In the genomic region with DNA sequence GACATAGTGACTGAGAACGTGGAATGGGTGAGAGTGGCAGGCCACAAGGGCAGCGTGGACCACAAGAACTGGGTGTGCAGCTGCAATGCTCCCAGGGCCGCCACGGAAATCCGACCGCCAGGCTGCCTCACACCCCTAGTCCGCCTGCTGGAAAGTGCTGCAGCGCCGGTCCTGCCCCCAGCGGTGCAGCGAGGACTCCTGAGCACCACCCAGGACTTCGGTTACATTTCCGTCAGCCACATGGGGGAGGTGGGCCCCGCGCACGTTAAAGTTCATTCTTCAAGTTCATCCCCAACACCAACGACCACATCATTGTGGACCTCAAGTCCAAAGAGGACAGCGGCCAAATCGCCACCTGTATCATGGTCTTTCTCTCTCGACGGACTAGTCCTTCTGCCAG, we compare ENCODE assay signal across 37 cellular contexts.
"Had no signal": no experiment of that assay in that cellular context is flagged by ENCODE, and none has a peak within 500 bp of the region (broad histone marks: within the 10 kb centered on the region; RNA-seq: fewer than 3 reads in every experiment).

No MANE protein-coding gene starts in this region.

- H3K27me3 Mint-ChIP-seq: activated CD4-positive, alpha-beta memory T cell treated with anti-CD3 and anti-CD28 coated beads, Interleukin-2, amount 10 ng/mL, durations not matched to agents 7 days and 5 days; activated CD4-positive, alpha-beta T cell treated with anti-CD3 and anti-CD28 coated beads for 36 hours; activated CD4-positive, alpha-beta T cell treated with anti-CD3 and anti-CD28 coated beads, Interleukin-2, amount 10 ng/mL, durations not matched to agents 7 days and 5 days; activated CD8-positive, alpha-beta memory T cell treated with anti-CD3 and anti-CD28 coated beads, Interleukin-2, amount 10 ng/mL, durations not matched to agents 7 days and 5 days; activated naive CD4-positive, alpha-beta T cell treated with anti-CD3 and anti-CD28 coated beads, Interleukin-2, amount 10 ng/mL, durations not matched to agents 7 days and 5 days; activated naive CD4-positive, alpha-beta T cell treated with anti-CD3 and anti-CD28 coated beads, Interleukin-2, amount 50 U/mL, for 24 hours; activated naive CD8-positive, alpha-beta T cell; activated T-cell treated with anti-CD3 and anti-CD28 coated beads, Interleukin-2, amount 50 U/mL, for 24 hours had no signal

- H3K9me3 ChIP-seq: adrenal gland had no signal

- H3K27ac Mint-ChIP-seq: activated CD4-positive, alpha-beta T cell treated with anti-CD3 and anti-CD28 coated beads for 36 hours; activated CD4-positive, alpha-beta T cell treated with anti-CD3 and anti-CD28 coated beads, Interleukin-2, amount 10 ng/mL, durations not matched to agents 7 days and 5 days; activated CD8-positive, alpha-beta memory T cell treated with anti-CD3 and anti-CD28 coated beads, Interleukin-2, amount 10 ng/mL, durations not matched to agents 7 days and 5 days; activated CD8-positive, alpha-beta T cell treated with anti-CD3 and anti-CD28 coated beads, Interleukin-2, amount 10 ng/mL, durations not matched to agents 7 days and 5 days; activated naive CD4-positive, alpha-beta T cell treated with anti-CD3 and anti-CD28 coated beads, Interleukin-2, amount 10 ng/mL, durations not matched to agents 7 days and 5 days; activated naive CD4-positive, alpha-beta T cell treated with anti-CD3 and anti-CD28 coated beads, Interleukin-2, amount 50 U/mL, for 24 hours; activated naive CD8-positive, alpha-beta T cell; activated naive CD8-positive, alpha-beta T cell treated with anti-CD3 and anti-CD28 coated beads, Interleukin-2, amount 10 ng/mL, durations not matched to agents 7 days and 5 days; activated T-cell treated with anti-CD3 and anti-CD28 coated beads, Interleukin-2, amount 50 U/mL, for 24 hours; T-helper 2 cell treated with Interferon-gamma antibody and Interleukin-4, amounts not matched to agents 5 μg/mL and 100 μg/mL, for 36 hours; WTC11 had no signal

- H3K27me3 ChIP-seq: adrenal gland, body of pancreas, brain microvascular endothelial cell, breast epithelium had no signal

- H3K36me3 ChIP-seq: adrenal gland, brain microvascular endothelial cell, breast epithelium, WERI-Rb-1 had no signal

- H3K4me3 Mint-ChIP-seq: activated CD4-positive, alpha-beta memory T cell treated with anti-CD3 and anti-CD28 coated beads, Interleukin-2, amount 10 ng/mL, durations not matched to agents 7 days and 5 days; activated CD4-positive, alpha-beta T cell treated with anti-CD3 and anti-CD28 coated beads for 36 hours; activated CD4-positive, alpha-beta T cell treated with anti-CD3 and anti-CD28 coated beads, Interleukin-2, amount 10 ng/mL, durations not matched to agents 7 days and 5 days; activated CD8-positive, alpha-beta memory T cell treated with anti-CD3 and anti-CD28 coated beads, Interleukin-2, amount 10 ng/mL, durations not matched to agents 7 days and 5 days; activated CD8-positive, alpha-beta T cell treated with anti-CD3 and anti-CD28 coated beads, Interleukin-2, amount 10 ng/mL, durations not matched to agents 7 days and 5 days; activated naive CD4-positive, alpha-beta T cell treated with anti-CD3 and anti-CD28 coated beads, Interleukin-2, amount 10 ng/mL, durations not matched to agents 7 days and 5 days; activated naive CD4-positive, alpha-beta T cell treated with anti-CD3 and anti-CD28 coated beads, Interleukin-2, amount 50 U/mL, for 24 hours; activated naive CD8-positive, alpha-beta T cell; activated naive CD8-positive, alpha-beta T cell treated with anti-CD3 and anti-CD28 coated beads, Interleukin-2, amount 10 ng/mL, durations not matched to agents 7 days and 5 days; activated T-cell treated with anti-CD3 and anti-CD28 coated beads, Interleukin-2, amount 50 U/mL, for 24 hours; T-helper 1 cell treated with Interleukin-12 subunit alpha and Interleukin-12 subunit beta and Interleukin-4 antibody, amounts not matched to agents 30 μg/mL and 1 μg/mL, for 36 hours; T-helper 2 cell treated with Interferon-gamma antibody and Interleukin-4, amounts not matched to agents 5 μg/mL and 100 μg/mL, for 36 hours; WTC11 had no signal

- H3K27ac ChIP-seq: adrenal gland, body of pancreas, brain microvascular endothelial cell, WERI-Rb-1 had no signal

- DNase-seq: activated CD4-positive, alpha-beta memory T cell treated with anti-CD3 and anti-CD28 coated beads, Interleukin-2, amount 10 ng/mL, durations not matched to agents 7 days and 5 days; activated CD4-positive, alpha-beta T cell treated with anti-CD3 and anti-CD28 coated beads for 1 hour; activated CD4-positive, alpha-beta T cell treated with anti-CD3 and anti-CD28 coated beads for 36 hours; activated CD4-positive, alpha-beta T cell treated with anti-CD3 and anti-CD28 coated beads for 48 hours; activated CD4-positive, alpha-beta T cell treated with anti-CD3 and anti-CD28 coated beads, Interleukin-2, amount 10 ng/mL, durations not matched to agents 7 days and 5 days; activated CD4-positive, alpha-beta T cell treated with anti-CD3 and anti-CD28 coated beads, Interleukin-2, amount 50 U/mL, for 48 hours; activated CD4-positive, CD25-positive, alpha-beta regulatory T cell; activated CD8-positive, alpha-beta memory T cell treated with anti-CD3 and anti-CD28 coated beads for 24 hours; activated CD8-positive, alpha-beta memory T cell treated with anti-CD3 and anti-CD28 coated beads, Interleukin-2, amount 10 ng/mL, durations not matched to agents 7 days and 5 days; activated CD8-positive, alpha-beta memory T cell treated with anti-CD3 and anti-CD28 coated beads, Interleukin-2, amount 50 U/mL, for 48 hours; activated CD8-positive, alpha-beta T cell treated with anti-CD3 and anti-CD28 coated beads, Interleukin-2, amount 10 ng/mL, durations not matched to agents 7 days and 5 days; activated effector memory CD4-positive, alpha-beta T cell treated with Interleukin-2 at 50 U/mL for 16 hours; activated gamma-delta T cell; activated naive CD4-positive, alpha-beta T cell treated with anti-CD3 and anti-CD28 coated beads, Interleukin-2, amount 10 ng/mL, durations not matched to agents 7 days and 5 days; activated naive CD4-positive, alpha-beta T cell treated with Interleukin-2 at 50 U/mL for 16 hours; activated naive CD8-positive, alpha-beta T cell treated with anti-CD3 and anti-CD28 coated beads, Interleukin-2, amount 10 ng/mL, durations not matched to agents 7 days and 5 days; activated T-cell treated with anti-CD3 and anti-CD28 coated beads, Interleukin-2, amount 50 U/mL, for 24 hours; activated T-cell treated with anti-CD3 and anti-CD28 coated beads, Interleukin-2, amount 50 U/mL, for 48 hours; adrenal gland; amniotic stem cell; aorta; body of pancreas; brain microvascular endothelial cell; central memory CD4-positive, alpha-beta T cell; T-helper 1 cell; T-helper 2 cell; T-helper 9 cell; WERI-Rb-1 had no signal

- ATAC-seq: activated CD4-positive, alpha-beta T cell treated with anti-CD3 and anti-CD28 coated beads for 36 hours; activated CD4-positive, CD25-positive, alpha-beta regulatory T cell treated with anti-CD3 and anti-CD28 coated beads, Interleukin-2, amount 50 U/mL, for 24 hours; activated CD8-positive, alpha-beta memory T cell treated with anti-CD3 and anti-CD28 coated beads, Interleukin-2, amount 10 ng/mL, durations not matched to agents 7 days and 5 days; activated CD8-positive, alpha-beta T cell treated with anti-CD3 and anti-CD28 coated beads, Interleukin-2, amount 10 ng/mL, durations not matched to agents 7 days and 5 days; body of pancreas; WTC11 had no signal

- H3K4me1 ChIP-seq: adrenal gland, breast epithelium had no signal

- H3K4me3 ChIP-seq: adrenal gland, body of pancreas, breast epithelium had no signal

- FAIRE-seq: astrocyte, TTC549 had no signal
